ENCODE assay signal across 9 cellular contexts in the genomic region with DNA sequence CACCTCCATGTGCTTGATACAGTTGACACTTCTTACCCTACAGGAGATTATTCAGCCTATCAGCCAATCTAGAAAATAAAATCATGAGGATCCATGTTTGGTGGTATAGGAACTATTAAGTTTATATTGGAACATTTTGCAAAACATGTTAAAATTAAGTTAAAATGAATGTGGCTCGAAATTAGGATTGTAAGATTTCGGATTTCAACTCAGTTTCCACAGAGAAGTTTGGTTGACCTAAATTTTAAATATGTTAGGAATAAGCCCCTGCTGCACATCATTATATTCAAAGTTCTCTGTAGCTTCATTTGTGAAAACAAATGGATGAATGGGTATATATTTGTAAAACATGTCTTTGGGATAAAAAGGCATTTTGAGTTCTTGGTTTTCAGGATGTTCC. TPM values are rescaled to one million over a fixed set of nuclear protein-coding genes. Genes with fewer than 3 reads are reported as not detected.
"Had no signal": no experiment of that assay in that cellular context is flagged by ENCODE, and none has a peak within 500 bp of the region (broad histone marks: within the 10 kb centered on the region; RNA-seq: fewer than 3 reads in every experiment).

A gene with protein sequence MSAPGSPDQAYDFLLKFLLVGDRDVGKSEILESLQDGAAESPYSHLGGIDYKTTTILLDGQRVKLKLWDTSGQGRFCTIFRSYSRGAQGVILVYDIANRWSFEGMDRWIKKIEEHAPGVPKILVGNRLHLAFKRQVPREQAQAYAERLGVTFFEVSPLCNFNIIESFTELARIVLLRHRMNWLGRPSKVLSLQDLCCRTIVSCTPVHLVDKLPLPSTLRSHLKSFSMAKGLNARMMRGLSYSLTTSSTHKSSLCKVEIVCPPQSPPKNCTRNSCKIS (minus strand): TSS at position 101 of the 400 bp plus-strand sequence. CDS start 18,733 bp downstream, outside the sequence.

- ATAC-seq: GM23338, K562 had no signal

- DNase-seq: H9, HCEC 1CT, IMR-90, Kasumi-1, KG1 had no signal

- H3K4me2 ChIP-seq: GM23338 had no signal

- H3K9me3 Mint-ChIP-seq: GM23338 had no signal

- H3K4me1 Mint-ChIP-seq: GM23338, H9 had no signal

- H3K27ac Mint-ChIP-seq: GM23338, H9 had no signal

- H3K4me3 ChIP-seq: GM23338, K562 had no signal

- H3K4me3 Mint-ChIP-seq: GM23338, H9 had no signal

- H2AFZ ChIP-seq: GM23338 had no signal

- H3K27ac ChIP-seq: HL-60 had no signal

RNA-seq across cellular contexts. Expression of the gene that starts here (rescaled TPM):
- total RNA-seq: GM23338, H9, HT1080 had no signal
